18 cellular contexts compared by ENCODE assay signal in the genomic region with DNA sequence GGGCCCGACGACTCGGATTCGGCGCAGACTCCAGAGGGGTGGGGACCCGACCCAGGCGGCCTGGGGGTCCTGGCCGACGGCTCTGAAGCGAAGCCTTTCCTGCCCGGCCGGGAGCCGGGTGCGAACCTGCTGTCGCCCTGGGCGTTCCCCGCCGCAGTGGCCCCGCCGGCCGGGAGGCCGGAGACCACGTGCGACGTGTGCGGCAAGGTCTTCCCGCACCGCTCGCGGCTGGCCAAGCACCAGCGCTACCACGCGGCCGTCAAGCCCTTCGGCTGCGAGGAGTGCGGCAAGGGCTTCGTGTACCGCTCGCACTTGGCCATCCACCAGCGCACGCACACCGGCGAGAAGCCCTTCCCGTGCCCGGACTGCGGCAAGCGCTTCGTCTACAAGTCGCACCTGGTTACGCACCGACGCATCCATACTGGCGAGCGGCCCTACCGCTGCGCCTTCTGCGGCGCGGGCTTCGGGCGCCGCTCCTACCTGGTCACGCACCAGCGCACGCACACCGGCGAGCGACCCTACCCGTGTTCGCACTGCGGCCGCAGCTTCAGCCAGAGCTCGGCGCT.
"Had no signal": no experiment of that assay in that cellular context is flagged by ENCODE, and none has a peak within 500 bp of the region (broad histone marks: within the 10 kb centered on the region; RNA-seq: fewer than 3 reads in every experiment).

No MANE protein-coding gene starts in this region.

- H3K4me1 ChIP-seq: lower lobe of right lung, psoas muscle, upper lobe of left lung had no signal

- H3K27me3 Mint-ChIP-seq: naive thymus-derived CD8-positive, alpha-beta T cell had no signal

- H3K27me3 ChIP-seq: brain microvascular endothelial cell, hepatocyte, upper lobe of left lung had no signal

- H3K79me2 ChIP-seq: hepatocyte had no signal

- H3K4me2 ChIP-seq: hepatocyte had no signal

- H3K27ac Mint-ChIP-seq: activated CD8-positive, alpha-beta T cell treated with anti-CD3 and anti-CD28 coated beads, Interleukin-2, amount 10 ng/mL, durations not matched to agents 7 days and 5 days; activated naive CD4-positive, alpha-beta T cell treated with anti-CD3 and anti-CD28 coated beads, Interleukin-2, amount 50 U/mL, for 72 hours; naive thymus-derived CD8-positive, alpha-beta T cell had no signal

- H3K4me3 Mint-ChIP-seq: activated CD8-positive, alpha-beta T cell treated with anti-CD3 and anti-CD28 coated beads, Interleukin-2, amount 10 ng/mL, durations not matched to agents 7 days and 5 days; naive thymus-derived CD8-positive, alpha-beta T cell had no signal

- H3K9me3 ChIP-seq: psoas muscle had no signal

- H3K4me3 ChIP-seq: hepatocyte, lower lobe of right lung, mucosa of descending colon, psoas muscle, upper lobe of left lung had no signal

- H2AFZ ChIP-seq: hepatocyte had no signal

- ATAC-seq: activated CD8-positive, alpha-beta T cell treated with anti-CD3 and anti-CD28 coated beads, Interleukin-2, amount 10 ng/mL, durations not matched to agents 7 days and 5 days; activated naive CD4-positive, alpha-beta T cell treated with anti-CD3 and anti-CD28 coated beads, Interleukin-2, amount 50 U/mL, for 72 hours; lower lobe of right lung; mucosa of descending colon; naive thymus-derived CD8-positive, alpha-beta T cell; psoas muscle had no signal

- H3K27ac ChIP-seq: brain microvascular endothelial cell, hepatocyte, lower lobe of right lung, psoas muscle, upper lobe of left lung, VCaP had no signal

- DNase-seq: activated CD4-positive, alpha-beta T cell treated with anti-CD3 and anti-CD28 coated beads for 4 hours; activated CD8-positive, alpha-beta memory T cell treated with anti-CD3 and anti-CD28 coated beads, Interleukin-2, amount 50 U/mL, for 48 hours; activated CD8-positive, alpha-beta T cell treated with anti-CD3 and anti-CD28 coated beads, Interleukin-2, amount 10 ng/mL, durations not matched to agents 7 days and 5 days; amniotic stem cell; brain microvascular endothelial cell; cerebellar nuclear complex; dermis blood vessel endothelial cell; lower lobe of right lung; mucosa of descending colon; stimulated activated CD4-positive, alpha-beta T cell treated with anti-CD3 and anti-CD28 coated beads, Interleukin-12 subunit alpha, Interleukin-12 subunit beta, amount 100 ng/mL, for 4 hours; stimulated activated naive CD4-positive, alpha-beta T cell treated with Interleukin-2 at 50 U/mL for 16 hours; T-helper 1 cell had no signal
